Comparison of ENCODE assay signal across 1 cellular context in the genomic region with DNA sequence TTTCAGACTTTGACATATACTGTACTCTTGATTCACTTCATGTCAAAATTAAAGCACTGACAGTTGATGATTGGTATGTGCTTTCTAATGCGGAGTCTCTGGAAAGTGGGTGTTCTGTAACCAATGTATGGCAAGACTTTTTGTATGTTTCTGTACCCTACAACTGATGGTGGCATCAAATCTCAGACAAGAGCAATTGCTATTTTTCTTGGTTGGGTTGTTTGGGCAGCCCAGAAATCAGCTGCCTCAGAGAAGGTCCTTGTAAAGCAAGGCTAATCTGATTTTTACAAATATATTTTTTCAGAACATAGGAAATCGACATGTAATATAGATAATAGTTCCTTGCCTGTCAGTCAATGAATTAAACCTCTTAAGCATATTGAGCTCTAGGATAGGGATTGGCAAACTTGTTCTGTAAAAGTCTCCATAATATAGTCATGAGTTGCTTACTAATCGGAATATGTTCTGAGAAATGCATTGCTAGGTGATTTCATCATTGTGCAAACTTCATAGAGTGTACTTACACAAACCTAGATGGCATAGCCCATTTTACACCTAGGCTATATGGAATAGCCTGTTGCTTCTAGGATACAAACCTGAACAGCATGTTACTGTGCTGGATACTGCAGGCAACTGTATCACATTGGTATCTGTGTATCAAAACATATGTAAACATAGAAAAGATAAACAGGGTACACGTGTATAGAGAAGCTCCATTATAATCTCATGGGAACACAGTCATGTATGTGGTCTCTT.
TF ChIP-seq lines count a peak whose summit lies in the region.

No MANE protein-coding gene starts in this region.

TF ChIP-seq in K562, 482 proteins besides CTCF, POLR2A, EP300 and RAD21 (continued from another document and continues in another):
- TF ChIP-seq, protein P1, sequence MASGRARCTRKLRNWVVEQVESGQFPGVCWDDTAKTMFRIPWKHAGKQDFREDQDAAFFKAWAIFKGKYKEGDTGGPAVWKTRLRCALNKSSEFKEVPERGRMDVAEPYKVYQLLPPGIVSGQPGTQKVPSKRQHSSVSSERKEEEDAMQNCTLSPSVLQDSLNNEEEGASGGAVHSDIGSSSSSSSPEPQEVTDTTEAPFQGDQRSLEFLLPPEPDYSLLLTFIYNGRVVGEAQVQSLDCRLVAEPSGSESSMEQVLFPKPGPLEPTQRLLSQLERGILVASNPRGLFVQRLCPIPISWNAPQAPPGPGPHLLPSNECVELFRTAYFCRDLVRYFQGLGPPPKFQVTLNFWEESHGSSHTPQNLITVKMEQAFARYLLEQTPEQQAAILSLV (tag; IDR thresholded peaks at IDR 0.05): peak; percentile 42; the same call in 1 of the 2 replicates
- TF ChIP-seq ETV1 (tag; conservative IDR thresholded peaks at IDR 0.05; ENCODE audit: low read depth) (0 out of 2 replicates have a peak, but pooled peaks have one; percentile 30), BCOR (IDR thresholded peaks at IDR 0.05) (no peak), TCF3 (CRISPR knock-in tag; IDR thresholded peaks at IDR 0.05) (no peak), NUFIP1 (IDR thresholded peaks at IDR 0.05; ENCODE audit: partially characterized antibody) (no peak), CBFA2T3 (IDR thresholded peaks at IDR 0.05) (no peak), TAF9B (IDR thresholded peaks at IDR 0.05; ENCODE audit: partially characterized antibody) (no peak), ZNF57 (CRISPR knock-in tag; IDR thresholded peaks at IDR 0.05) (no peak), PCBP2 (IDR thresholded peaks at IDR 0.05; ENCODE audit: low read depth, low read length, poor library complexity, severe bottlenecking) (no peak), SAFB2 (IDR thresholded peaks at IDR 0.05; ENCODE audit: borderline replicate concordance, low read depth, low read length, severe bottlenecking) (no peak), RBBP5 (IDR thresholded peaks at IDR 0.05; ENCODE audit: borderline replicate concordance, insufficient read depth, low read length, poor library complexity, severe bottlenecking) (no peak), RUNX1 (IDR thresholded peaks at IDR 0.05; ENCODE audit: low read depth) (no peak), CHD1 (IDR thresholded peaks at IDR 0.05; ENCODE audit: low read length) (no peak)
- TF ChIP-seq, protein P2, sequence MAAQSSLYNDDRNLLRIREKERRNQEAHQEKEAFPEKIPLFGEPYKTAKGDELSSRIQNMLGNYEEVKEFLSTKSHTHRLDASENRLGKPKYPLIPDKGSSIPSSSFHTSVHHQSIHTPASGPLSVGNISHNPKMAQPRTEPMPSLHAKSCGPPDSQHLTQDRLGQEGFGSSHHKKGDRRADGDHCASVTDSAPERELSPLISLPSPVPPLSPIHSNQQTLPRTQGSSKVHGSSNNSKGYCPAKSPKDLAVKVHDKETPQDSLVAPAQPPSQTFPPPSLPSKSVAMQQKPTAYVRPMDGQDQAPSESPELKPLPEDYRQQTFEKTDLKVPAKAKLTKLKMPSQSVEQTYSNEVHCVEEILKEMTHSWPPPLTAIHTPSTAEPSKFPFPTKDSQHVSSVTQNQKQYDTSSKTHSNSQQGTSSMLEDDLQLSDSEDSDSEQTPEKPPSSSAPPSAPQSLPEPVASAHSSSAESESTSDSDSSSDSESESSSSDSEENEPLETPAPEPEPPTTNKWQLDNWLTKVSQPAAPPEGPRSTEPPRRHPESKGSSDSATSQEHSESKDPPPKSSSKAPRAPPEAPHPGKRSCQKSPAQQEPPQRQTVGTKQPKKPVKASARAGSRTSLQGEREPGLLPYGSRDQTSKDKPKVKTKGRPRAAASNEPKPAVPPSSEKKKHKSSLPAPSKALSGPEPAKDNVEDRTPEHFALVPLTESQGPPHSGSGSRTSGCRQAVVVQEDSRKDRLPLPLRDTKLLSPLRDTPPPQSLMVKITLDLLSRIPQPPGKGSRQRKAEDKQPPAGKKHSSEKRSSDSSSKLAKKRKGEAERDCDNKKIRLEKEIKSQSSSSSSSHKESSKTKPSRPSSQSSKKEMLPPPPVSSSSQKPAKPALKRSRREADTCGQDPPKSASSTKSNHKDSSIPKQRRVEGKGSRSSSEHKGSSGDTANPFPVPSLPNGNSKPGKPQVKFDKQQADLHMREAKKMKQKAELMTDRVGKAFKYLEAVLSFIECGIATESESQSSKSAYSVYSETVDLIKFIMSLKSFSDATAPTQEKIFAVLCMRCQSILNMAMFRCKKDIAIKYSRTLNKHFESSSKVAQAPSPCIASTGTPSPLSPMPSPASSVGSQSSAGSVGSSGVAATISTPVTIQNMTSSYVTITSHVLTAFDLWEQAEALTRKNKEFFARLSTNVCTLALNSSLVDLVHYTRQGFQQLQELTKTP (IDR thresholded peaks at IDR 0.05; ENCODE audit: low read depth in 1 of 2, partially characterized antibody in 2 of 2): no peak
- TF ChIP-seq, protein P3, sequence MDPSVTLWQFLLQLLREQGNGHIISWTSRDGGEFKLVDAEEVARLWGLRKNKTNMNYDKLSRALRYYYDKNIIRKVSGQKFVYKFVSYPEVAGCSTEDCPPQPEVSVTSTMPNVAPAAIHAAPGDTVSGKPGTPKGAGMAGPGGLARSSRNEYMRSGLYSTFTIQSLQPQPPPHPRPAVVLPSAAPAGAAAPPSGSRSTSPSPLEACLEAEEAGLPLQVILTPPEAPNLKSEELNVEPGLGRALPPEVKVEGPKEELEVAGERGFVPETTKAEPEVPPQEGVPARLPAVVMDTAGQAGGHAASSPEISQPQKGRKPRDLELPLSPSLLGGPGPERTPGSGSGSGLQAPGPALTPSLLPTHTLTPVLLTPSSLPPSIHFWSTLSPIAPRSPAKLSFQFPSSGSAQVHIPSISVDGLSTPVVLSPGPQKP (CRISPR knock-in tag; IDR thresholded peaks at IDR 0.05): no peak
- TF ChIP-seq, protein P4, sequence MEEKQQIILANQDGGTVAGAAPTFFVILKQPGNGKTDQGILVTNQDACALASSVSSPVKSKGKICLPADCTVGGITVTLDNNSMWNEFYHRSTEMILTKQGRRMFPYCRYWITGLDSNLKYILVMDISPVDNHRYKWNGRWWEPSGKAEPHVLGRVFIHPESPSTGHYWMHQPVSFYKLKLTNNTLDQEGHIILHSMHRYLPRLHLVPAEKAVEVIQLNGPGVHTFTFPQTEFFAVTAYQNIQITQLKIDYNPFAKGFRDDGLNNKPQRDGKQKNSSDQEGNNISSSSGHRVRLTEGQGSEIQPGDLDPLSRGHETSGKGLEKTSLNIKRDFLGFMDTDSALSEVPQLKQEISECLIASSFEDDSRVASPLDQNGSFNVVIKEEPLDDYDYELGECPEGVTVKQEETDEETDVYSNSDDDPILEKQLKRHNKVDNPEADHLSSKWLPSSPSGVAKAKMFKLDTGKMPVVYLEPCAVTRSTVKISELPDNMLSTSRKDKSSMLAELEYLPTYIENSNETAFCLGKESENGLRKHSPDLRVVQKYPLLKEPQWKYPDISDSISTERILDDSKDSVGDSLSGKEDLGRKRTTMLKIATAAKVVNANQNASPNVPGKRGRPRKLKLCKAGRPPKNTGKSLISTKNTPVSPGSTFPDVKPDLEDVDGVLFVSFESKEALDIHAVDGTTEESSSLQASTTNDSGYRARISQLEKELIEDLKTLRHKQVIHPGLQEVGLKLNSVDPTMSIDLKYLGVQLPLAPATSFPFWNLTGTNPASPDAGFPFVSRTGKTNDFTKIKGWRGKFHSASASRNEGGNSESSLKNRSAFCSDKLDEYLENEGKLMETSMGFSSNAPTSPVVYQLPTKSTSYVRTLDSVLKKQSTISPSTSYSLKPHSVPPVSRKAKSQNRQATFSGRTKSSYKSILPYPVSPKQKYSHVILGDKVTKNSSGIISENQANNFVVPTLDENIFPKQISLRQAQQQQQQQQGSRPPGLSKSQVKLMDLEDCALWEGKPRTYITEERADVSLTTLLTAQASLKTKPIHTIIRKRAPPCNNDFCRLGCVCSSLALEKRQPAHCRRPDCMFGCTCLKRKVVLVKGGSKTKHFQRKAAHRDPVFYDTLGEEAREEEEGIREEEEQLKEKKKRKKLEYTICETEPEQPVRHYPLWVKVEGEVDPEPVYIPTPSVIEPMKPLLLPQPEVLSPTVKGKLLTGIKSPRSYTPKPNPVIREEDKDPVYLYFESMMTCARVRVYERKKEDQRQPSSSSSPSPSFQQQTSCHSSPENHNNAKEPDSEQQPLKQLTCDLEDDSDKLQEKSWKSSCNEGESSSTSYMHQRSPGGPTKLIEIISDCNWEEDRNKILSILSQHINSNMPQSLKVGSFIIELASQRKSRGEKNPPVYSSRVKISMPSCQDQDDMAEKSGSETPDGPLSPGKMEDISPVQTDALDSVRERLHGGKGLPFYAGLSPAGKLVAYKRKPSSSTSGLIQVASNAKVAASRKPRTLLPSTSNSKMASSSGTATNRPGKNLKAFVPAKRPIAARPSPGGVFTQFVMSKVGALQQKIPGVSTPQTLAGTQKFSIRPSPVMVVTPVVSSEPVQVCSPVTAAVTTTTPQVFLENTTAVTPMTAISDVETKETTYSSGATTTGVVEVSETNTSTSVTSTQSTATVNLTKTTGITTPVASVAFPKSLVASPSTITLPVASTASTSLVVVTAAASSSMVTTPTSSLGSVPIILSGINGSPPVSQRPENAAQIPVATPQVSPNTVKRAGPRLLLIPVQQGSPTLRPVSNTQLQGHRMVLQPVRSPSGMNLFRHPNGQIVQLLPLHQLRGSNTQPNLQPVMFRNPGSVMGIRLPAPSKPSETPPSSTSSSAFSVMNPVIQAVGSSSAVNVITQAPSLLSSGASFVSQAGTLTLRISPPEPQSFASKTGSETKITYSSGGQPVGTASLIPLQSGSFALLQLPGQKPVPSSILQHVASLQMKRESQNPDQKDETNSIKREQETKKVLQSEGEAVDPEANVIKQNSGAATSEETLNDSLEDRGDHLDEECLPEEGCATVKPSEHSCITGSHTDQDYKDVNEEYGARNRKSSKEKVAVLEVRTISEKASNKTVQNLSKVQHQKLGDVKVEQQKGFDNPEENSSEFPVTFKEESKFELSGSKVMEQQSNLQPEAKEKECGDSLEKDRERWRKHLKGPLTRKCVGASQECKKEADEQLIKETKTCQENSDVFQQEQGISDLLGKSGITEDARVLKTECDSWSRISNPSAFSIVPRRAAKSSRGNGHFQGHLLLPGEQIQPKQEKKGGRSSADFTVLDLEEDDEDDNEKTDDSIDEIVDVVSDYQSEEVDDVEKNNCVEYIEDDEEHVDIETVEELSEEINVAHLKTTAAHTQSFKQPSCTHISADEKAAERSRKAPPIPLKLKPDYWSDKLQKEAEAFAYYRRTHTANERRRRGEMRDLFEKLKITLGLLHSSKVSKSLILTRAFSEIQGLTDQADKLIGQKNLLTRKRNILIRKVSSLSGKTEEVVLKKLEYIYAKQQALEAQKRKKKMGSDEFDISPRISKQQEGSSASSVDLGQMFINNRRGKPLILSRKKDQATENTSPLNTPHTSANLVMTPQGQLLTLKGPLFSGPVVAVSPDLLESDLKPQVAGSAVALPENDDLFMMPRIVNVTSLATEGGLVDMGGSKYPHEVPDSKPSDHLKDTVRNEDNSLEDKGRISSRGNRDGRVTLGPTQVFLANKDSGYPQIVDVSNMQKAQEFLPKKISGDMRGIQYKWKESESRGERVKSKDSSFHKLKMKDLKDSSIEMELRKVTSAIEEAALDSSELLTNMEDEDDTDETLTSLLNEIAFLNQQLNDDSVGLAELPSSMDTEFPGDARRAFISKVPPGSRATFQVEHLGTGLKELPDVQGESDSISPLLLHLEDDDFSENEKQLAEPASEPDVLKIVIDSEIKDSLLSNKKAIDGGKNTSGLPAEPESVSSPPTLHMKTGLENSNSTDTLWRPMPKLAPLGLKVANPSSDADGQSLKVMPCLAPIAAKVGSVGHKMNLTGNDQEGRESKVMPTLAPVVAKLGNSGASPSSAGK (IDR thresholded peaks at IDR 0.05): no peak
- TF ChIP-seq, protein P5, sequence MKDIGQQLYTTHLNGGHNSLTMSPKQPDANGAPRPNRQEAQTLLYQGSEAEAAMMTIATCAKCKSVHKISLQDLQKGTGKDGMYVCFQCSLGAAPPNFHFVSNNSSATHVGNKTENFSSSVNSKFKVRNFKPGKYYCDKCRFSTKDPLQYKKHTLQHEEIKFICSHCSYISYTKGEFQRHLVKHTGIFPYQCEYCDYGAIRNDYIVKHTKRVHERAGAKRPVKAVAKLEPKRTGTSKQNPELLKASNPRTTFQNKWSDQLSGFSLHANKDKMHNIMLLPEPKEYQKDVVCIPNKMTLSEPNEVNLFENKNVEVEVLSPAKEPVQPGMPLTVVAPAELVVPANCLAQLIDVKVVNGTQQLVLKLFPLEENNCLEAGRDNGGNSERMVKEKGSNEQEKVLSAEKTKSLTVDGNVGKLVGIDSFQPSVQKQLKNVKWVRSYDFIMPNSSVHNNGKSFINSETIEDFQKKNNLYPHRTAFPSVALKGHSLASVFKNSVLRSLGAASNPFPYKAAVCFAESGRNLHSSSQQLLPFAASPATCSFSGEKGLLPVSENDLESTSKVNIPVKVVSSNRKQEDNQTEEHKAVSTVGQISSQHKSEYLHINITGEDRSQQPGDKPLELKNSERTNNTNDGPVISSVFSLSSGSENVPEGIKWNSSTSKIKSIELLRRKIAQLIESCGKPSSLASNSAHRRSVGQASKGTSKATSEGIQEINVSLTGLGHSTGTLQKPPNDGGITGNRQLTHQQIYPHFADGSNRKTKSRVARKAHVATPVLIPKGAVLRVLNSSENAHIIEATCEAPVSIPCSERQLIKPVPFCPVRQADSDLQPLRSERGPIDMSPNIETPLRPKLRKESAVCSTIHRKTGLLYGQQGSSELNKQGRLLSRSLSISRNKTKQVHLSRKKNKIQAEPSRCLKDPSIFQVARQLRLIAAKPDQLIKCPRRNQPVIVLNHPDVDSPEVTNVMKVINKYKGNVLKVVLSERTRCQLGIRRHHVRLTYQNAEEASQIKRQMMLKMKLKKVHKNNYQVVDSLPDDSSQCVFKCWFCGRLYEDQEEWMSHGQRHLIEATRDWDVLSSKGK (CRISPR knock-in tag; IDR thresholded peaks at IDR 0.05): no peak
- TF ChIP-seq, protein P6, sequence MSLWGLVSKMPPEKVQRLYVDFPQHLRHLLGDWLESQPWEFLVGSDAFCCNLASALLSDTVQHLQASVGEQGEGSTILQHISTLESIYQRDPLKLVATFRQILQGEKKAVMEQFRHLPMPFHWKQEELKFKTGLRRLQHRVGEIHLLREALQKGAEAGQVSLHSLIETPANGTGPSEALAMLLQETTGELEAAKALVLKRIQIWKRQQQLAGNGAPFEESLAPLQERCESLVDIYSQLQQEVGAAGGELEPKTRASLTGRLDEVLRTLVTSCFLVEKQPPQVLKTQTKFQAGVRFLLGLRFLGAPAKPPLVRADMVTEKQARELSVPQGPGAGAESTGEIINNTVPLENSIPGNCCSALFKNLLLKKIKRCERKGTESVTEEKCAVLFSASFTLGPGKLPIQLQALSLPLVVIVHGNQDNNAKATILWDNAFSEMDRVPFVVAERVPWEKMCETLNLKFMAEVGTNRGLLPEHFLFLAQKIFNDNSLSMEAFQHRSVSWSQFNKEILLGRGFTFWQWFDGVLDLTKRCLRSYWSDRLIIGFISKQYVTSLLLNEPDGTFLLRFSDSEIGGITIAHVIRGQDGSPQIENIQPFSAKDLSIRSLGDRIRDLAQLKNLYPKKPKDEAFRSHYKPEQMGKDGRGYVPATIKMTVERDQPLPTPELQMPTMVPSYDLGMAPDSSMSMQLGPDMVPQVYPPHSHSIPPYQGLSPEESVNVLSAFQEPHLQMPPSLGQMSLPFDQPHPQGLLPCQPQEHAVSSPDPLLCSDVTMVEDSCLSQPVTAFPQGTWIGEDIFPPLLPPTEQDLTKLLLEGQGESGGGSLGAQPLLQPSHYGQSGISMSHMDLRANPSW (CRISPR knock-in tag; IDR thresholded peaks at IDR 0.05): no peak
- TF ChIP-seq, protein P7, sequence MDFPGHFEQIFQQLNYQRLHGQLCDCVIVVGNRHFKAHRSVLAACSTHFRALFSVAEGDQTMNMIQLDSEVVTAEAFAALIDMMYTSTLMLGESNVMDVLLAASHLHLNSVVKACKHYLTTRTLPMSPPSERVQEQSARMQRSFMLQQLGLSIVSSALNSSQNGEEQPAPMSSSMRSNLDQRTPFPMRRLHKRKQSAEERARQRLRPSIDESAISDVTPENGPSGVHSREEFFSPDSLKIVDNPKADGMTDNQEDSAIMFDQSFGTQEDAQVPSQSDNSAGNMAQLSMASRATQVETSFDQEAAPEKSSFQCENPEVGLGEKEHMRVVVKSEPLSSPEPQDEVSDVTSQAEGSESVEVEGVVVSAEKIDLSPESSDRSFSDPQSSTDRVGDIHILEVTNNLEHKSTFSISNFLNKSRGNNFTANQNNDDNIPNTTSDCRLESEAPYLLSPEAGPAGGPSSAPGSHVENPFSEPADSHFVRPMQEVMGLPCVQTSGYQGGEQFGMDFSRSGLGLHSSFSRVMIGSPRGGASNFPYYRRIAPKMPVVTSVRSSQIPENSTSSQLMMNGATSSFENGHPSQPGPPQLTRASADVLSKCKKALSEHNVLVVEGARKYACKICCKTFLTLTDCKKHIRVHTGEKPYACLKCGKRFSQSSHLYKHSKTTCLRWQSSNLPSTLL (IDR thresholded peaks at IDR 0.05): no peak
